Comparison of ENCODE assay signal across 24 cellular contexts in the genomic region with DNA sequence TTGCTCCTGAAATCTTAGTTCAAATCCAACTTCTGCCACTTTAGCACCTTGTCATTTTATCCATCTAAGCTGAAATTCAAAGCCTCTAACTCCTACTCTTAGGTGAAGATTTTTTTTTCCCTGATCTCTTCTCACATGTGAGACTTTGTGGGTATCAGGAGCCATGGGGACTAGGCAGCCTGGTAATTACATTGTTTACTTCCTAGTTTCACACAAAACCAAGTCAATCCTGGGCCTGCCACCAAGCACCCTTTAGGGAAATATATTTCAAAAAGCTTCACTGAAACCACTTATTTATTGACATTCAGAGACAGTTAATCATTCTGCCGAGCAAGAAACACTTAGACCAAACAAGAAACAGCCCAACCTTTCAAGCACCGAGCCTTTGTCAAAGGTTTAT.
DNase-seq lines count a peak whose midpoint lies in the region; ATAC-seq and TF ChIP-seq lines count a peak whose summit lies in the region.
"Had no signal": no experiment of that assay in that cellular context is flagged by ENCODE, and none has a peak within 500 bp of the region (broad histone marks: within the 10 kb centered on the region; RNA-seq: fewer than 3 reads in every experiment).

No MANE protein-coding gene starts in this region.

- POLR2A ChIA-PET in naive thymus-derived CD8-positive, alpha-beta T cell (lab: Charles Lee), result no interaction called here

- intact Hi-C loops in body of pancreas (cut with DNase I) (no loop called here), thyroid gland (cut with DNase I) (no loop called here)

- DNase-seq in NCI-H2107 (lab: John Stamatoyannopoulos, UW) (peak; percentile 0), body of pancreas (peak in 1 of 4 donors; percentile 15), kidney tubule cell (ENCODE audit: low spot score) (peak; percentile 47), progenitor cell of endocrine pancreas (ENCODE audit: low spot score, unreplicated experiment) (no peak), thyroid gland (no peak)
- no peak for DNase-seq in naive thymus-derived CD8-positive, alpha-beta T cell
- DNase-seq: BE2C; CD4-positive, CD25-positive, alpha-beta regulatory T cell; DMS79 treated with DMSO at 0.1 percent for 48 hours; H7; MM.1S; NCI-H187; NCI-H226; NCI-H510A treated with DMSO at 0.1 percent for 48 hours; NCI-H748 treated with DMSO at 0.1 percent for 48 hours; PC-9; RPMI8226; SHP77 had no signal

- TF ChIP-seq POLR2A in body of pancreas (IDR thresholded peaks at IDR 0.05) (no peak), thyroid gland (IDR thresholded peaks at IDR 0.05) (no peak)

- H3K27ac ChIP-seq in body of pancreas (peak overlapping the region; percentile 33 to 68 (median 54)), thyroid gland (no peak overlapping the region)
- H3K27ac ChIP-seq: A549, HL-60, PC-9 had no signal

- peaks cover 6% of the 10 kb centered on the region for H3K9me3 Mint-ChIP-seq in progenitor cell of endocrine pancreas (ENCODE audit: low read depth)
- H3K9me3 Mint-ChIP-seq in naive thymus-derived CD8-positive, alpha-beta T cell, result peaks cover 0 to 9% (median 2%) of the 10 kb centered on the region in 9 donors

- 18 to 21% methylated on average over 2 of the region's 2 CpGs for WGBS in body of pancreas, 2 donors
- WGBS in thyroid gland, 2 donors, result 68 to 73% methylated on average over 2 of the region's 2 CpGs

- peak; percentile 39 for ATAC-seq in body of pancreas
- no peak for ATAC-seq in HG02885 (IDR thresholded peaks at IDR 0.05; ENCODE audit: poor library complexity, unreplicated experiment)
- ATAC-seq in HG03378 (IDR thresholded peaks at IDR 0.05; ENCODE audit: unreplicated experiment), result no peak
- no peak for ATAC-seq in naive thymus-derived CD8-positive, alpha-beta T cell
- ATAC-seq: A549, HepG2, K562 had no signal

- TF ChIP-seq CTCF in body of pancreas (IDR thresholded peaks at IDR 0.05), result no peak
- no peak for TF ChIP-seq CTCF in progenitor cell of endocrine pancreas (IDR thresholded peaks at IDR 0.05; ENCODE audit: unreplicated experiment)
- TF ChIP-seq CTCF in thyroid gland (IDR thresholded peaks at IDR 0.05), result no peak

- peaks cover 33% of the 10 kb centered on the region for H3K4me1 Mint-ChIP-seq in progenitor cell of endocrine pancreas (ENCODE audit: low read depth)
- no peaks in the 10 kb centered on the region for H3K4me1 Mint-ChIP-seq in naive thymus-derived CD8-positive, alpha-beta T cell

- no peaks in the 10 kb centered on the region for H3K27me3 Mint-ChIP-seq in progenitor cell of endocrine pancreas
- peaks cover 0 to 16% (median 7%) of the 10 kb centered on the region in 5 donors for H3K27me3 Mint-ChIP-seq in naive thymus-derived CD8-positive, alpha-beta T cell
- H3K27me3 Mint-ChIP-seq: CD4-positive, CD25-positive, alpha-beta regulatory T cell had no signal

- H3K27me3 ChIP-seq in body of pancreas (no peaks in the 10 kb centered on the region), thyroid gland (no peaks in the 10 kb centered on the region)
- H3K27me3 ChIP-seq: BE2C had no signal

- peak overlapping the region; percentile 92 for H3K27ac Mint-ChIP-seq in progenitor cell of endocrine pancreas
- H3K27ac Mint-ChIP-seq in naive thymus-derived CD8-positive, alpha-beta T cell, result no peak overlapping the region
- H3K27ac Mint-ChIP-seq: CD4-positive, CD25-positive, alpha-beta regulatory T cell had no signal

- H3K36me3 Mint-ChIP-seq in progenitor cell of endocrine pancreas (ENCODE audit: insufficient read depth), result peaks cover 16% of the 10 kb centered on the region
- peaks cover 0 to 12% (median 0%) of the 10 kb centered on the region in 3 donors for H3K36me3 Mint-ChIP-seq in naive thymus-derived CD8-positive, alpha-beta T cell
- H3K36me3 Mint-ChIP-seq: CD4-positive, CD25-positive, alpha-beta regulatory T cell had no signal

- H3K9me3 ChIP-seq in body of pancreas (no peaks in the 10 kb centered on the region), thyroid gland (no peaks in the 10 kb centered on the region)
- H3K9me3 ChIP-seq: A549, BE2C had no signal

- no peak overlapping the region for H3K4me3 Mint-ChIP-seq in progenitor cell of endocrine pancreas (ENCODE audit: low read depth)
- H3K4me3 Mint-ChIP-seq in naive thymus-derived CD8-positive, alpha-beta T cell, result no peak overlapping the region
- H3K4me3 Mint-ChIP-seq: CD4-positive, CD25-positive, alpha-beta regulatory T cell had no signal

- H3K36me3 ChIP-seq in body of pancreas (replicated peaks in 1 of 2; ENCODE audit: insufficient read depth in 1 of 2, low read depth in 2 of 2) (no peaks in the 10 kb centered on the region), thyroid gland (no peaks in the 10 kb centered on the region)
- H3K36me3 ChIP-seq: BE2C had no signal

- peaks cover 65% of the 10 kb centered on the region for H3K4me1 ChIP-seq in body of pancreas
- no peaks in the 10 kb centered on the region for H3K4me1 ChIP-seq in thyroid gland
- H3K4me1 ChIP-seq: A549, BE2C had no signal

- no peak overlapping the region for H3K4me3 ChIP-seq in body of pancreas
- H3K4me3 ChIP-seq in thyroid gland (replicated peaks in 1 of 3), result no peak overlapping the region
- H3K4me3 ChIP-seq: A549, K562, PC-9 had no signal

Comparison
In these comparisons a context has a peak if more than half of its experiments do, and no peak if none do; other contexts are left out.
1. DNase-seq: peak in NCI-H2107 (single experiment) and kidney tubule cell (single experiment); none in progenitor cell of endocrine pancreas (single experiment), thyroid gland (0 of 2) and naive thymus-derived CD8-positive, alpha-beta T cell (0 of 10).
2. H3K27ac ChIP-seq: peak in body of pancreas (4 of 4); none in thyroid gland (0 of 3).